In the genomic region with DNA sequence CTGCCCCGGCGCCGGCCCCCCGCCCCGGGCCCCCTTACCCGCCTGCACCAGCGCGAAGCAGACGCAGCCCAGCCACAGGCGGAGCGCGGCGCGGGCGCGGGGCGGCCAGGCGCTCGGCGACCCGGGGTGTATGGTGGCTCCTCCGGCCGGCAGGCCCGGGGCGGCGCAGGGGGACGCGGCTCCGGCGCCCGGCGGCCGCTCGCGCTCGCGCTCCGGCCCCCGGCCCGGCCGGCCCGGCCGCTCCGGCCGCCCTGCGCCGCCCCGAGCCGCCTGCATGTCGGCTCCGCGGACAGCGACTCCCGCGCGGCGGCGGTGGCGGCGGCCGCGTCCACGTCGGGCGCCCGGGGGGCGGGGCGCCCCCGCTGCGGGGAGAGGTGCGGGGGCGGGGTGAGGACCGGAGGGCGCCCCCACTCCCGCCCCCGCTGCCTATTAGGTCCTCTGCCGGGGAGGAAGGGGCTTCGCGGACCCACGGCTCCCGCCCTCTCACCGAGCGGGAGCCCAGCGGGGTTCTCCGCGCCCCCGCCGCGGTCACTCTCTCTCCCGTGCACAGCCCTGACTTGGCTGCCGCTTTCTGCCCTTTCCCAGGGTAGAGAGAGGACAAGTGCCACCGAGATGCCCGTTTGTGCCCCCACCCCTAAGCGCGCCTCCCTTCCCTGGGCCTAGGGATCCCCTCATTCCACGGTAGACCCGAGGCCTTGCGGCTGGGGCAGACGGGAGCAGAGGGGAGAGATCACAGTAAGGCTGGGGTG, we compare ENCODE assay signal across 8 cellular contexts. TPM values are rescaled to one million over a fixed set of nuclear protein-coding genes. Genes with fewer than 3 reads are reported as not detected.
DNase-seq lines count a peak whose midpoint lies in the region; ATAC-seq and TF ChIP-seq lines count a peak whose summit lies in the region.

A gene (minus strand): TSS at position 298 of the 749 bp plus-strand sequence.

- H3K27me3 ChIP-seq in RWPE2 (ENCODE audit: insufficient read depth, poor library complexity, severe bottlenecking) (peaks cover 19% of the 10 kb centered on the region), neural progenitor cell (peaks cover 18% of the 10 kb centered on the region)

- TF ChIP-seq CTCF in RWPE2 (IDR thresholded peaks at IDR 0.05; ENCODE audit: poor library complexity, severe bottlenecking) (no peak), fibroblast of pulmonary artery (IDR thresholded peaks at IDR 0.05; ENCODE audit: low read length, missing control alignments) (no peak), neural progenitor cell (IDR thresholded peaks at IDR 0.05) (no peak)

- no peaks in the 10 kb centered on the region for H4K20me1 ChIP-seq in neural progenitor cell (ENCODE audit: low read depth)

- H3K4me3 ChIP-seq in RWPE2 (ENCODE audit: severe bottlenecking) (peak within 1 kb of the TSS; percentile 29), fibroblast of pulmonary artery (replicated peaks; ENCODE audit: low read depth, low read length) (peak within 1 kb of the TSS; percentile 30), neural progenitor cell (peak within 1 kb of the TSS; percentile 58)

- ATAC-seq in RWPE2 (ENCODE audit: low read depth) = peak; percentile 30
- no peak for ATAC-seq in HG03457 (IDR thresholded peaks at IDR 0.05; ENCODE audit: unreplicated experiment)
- ATAC-seq in GM18867 (IDR thresholded peaks at IDR 0.05; ENCODE audit: unreplicated experiment) = no peak

- no peak within 1 kb of the TSS for H3K9ac ChIP-seq in neural progenitor cell

- H3K9me3 ChIP-seq in RWPE2 (ENCODE audit: severe bottlenecking) (no peaks in the 10 kb centered on the region), neural progenitor cell (ENCODE audit: low read depth) (no peaks in the 10 kb centered on the region)

- H3K27ac ChIP-seq in RWPE2 (ENCODE audit: poor library complexity, severe bottlenecking) = no peak within 1 kb of the TSS
- no peak within 1 kb of the TSS for H3K27ac ChIP-seq in neural progenitor cell

- H3K4me1 ChIP-seq in RWPE2 (ENCODE audit: insufficient read depth, poor library complexity, severe bottlenecking) = no peaks in the 10 kb centered on the region
- H3K4me1 ChIP-seq in neural progenitor cell = peaks cover 31% of the 10 kb centered on the region

- H3K36me3 ChIP-seq in RWPE2 (ENCODE audit: low read depth) (no peaks in the 10 kb centered on the region), neural progenitor cell (no peaks in the 10 kb centered on the region)

- peaks cover 30% of the 10 kb centered on the region for H3K27me3 Mint-ChIP-seq in neural progenitor cell (ENCODE audit: insufficient read depth, low read depth)

- peaks cover 41% of the 10 kb centered on the region for H3K4me1 Mint-ChIP-seq in neural progenitor cell

- peak within 1 kb of the TSS; percentile 68 for H2AFZ ChIP-seq in neural progenitor cell (replicated peaks)

- DNase-seq in DMS153 treated with DMSO at 0.1 percent for 48 hours (lab: John Stamatoyannopoulos, UW; ENCODE audit: unreplicated experiment) = peak; percentile 21
- no peak for DNase-seq in RWPE2 (ENCODE audit: low spot score)
- DNase-seq in fibroblast of pulmonary artery (ENCODE audit: low read depth) = peak; percentile 21
- peak; percentile 86 for DNase-seq in neural progenitor cell (ENCODE audit: low spot score)
- no peak for DNase-seq in OCI-M2 (lab: John Stamatoyannopoulos, UW; ENCODE audit: unreplicated experiment)
- DNase-seq in NCI-H2081 treated with DMSO at 0.1 percent for 48 hours (lab: John Stamatoyannopoulos, UW) = no peak

- peak within 1 kb of the TSS; percentile 21 for H3K27ac Mint-ChIP-seq in neural progenitor cell

- no peaks in the 10 kb centered on the region for H3K36me3 Mint-ChIP-seq in neural progenitor cell

- no peaks in the 10 kb centered on the region for H3K79me2 ChIP-seq in neural progenitor cell (ENCODE audit: low read depth)

- peaks cover 42% of the 10 kb centered on the region for H3F3A ChIP-seq in neural progenitor cell (ENCODE audit: low read depth)

- peak within 1 kb of the TSS; percentile 85 for H3K4me3 Mint-ChIP-seq in neural progenitor cell

- H3K4me2 ChIP-seq in neural progenitor cell = peak within 1 kb of the TSS; percentile 89

- no peaks in the 10 kb centered on the region for H3K9me3 Mint-ChIP-seq in neural progenitor cell

RNA-seq across cellular contexts. Expression of the gene that starts here (rescaled TPM):
- total RNA-seq in neural progenitor cell (ENCODE audit: low replicate concordance) = 9.6 and 21.4 TPM in 2 replicates

Comparison
In these comparisons a context has a peak if more than half of its experiments do, and no peak if none do; other contexts are left out.
1. DNase-seq: peak in DMS153 treated with DMSO at 0.1 percent for 48 hours (single experiment), fibroblast of pulmonary artery (single experiment) and neural progenitor cell (single experiment); none in RWPE2 (single experiment), OCI-M2 (single experiment) and NCI-H2081 treated with DMSO at 0.1 percent for 48 hours (single experiment).
2. Peak in every context shown above with its lines, with median percentiles within 50 percentile points of each other: H3K4me3 ChIP-seq.